Comparison of ENCODE assay signal across 1 cellular context in the genomic region with DNA sequence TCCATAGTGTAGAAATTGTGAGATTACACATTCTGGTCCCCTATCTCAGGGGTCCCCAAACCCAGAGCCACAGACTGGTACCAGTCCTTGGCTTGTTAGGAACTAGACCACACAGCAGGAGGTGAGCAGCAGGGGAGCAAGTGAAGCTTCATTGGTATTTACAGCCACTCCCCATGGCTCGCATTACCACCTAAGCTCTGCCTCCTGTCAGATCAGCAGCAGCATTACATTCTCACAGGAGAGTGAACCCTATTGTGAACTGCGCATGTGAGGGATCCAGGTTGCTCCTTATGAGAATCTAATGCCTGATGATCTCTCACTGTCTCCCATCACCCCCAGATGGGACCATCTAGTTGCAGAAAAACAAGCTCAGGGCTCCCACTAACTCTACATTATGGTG.
TF ChIP-seq lines count a peak whose summit lies in the region.

No MANE protein-coding gene starts in this region.

TF ChIP-seq in HCT116, 20 proteins besides CTCF, POLR2A, EP300 and RAD21:
- TF ChIP-seq, protein P1, sequence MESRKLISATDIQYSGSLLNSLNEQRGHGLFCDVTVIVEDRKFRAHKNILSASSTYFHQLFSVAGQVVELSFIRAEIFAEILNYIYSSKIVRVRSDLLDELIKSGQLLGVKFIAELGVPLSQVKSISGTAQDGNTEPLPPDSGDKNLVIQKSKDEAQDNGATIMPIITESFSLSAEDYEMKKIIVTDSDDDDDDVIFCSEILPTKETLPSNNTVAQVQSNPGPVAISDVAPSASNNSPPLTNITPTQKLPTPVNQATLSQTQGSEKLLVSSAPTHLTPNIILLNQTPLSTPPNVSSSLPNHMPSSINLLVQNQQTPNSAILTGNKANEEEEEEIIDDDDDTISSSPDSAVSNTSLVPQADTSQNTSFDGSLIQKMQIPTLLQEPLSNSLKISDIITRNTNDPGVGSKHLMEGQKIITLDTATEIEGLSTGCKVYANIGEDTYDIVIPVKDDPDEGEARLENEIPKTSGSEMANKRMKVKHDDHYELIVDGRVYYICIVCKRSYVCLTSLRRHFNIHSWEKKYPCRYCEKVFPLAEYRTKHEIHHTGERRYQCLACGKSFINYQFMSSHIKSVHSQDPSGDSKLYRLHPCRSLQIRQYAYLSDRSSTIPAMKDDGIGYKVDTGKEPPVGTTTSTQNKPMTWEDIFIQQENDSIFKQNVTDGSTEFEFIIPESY (IDR thresholded peaks at IDR 0.05; ENCODE audit: extremely low read depth, insufficient replicate concordance, low read length): no peak
- TF ChIP-seq, protein P2, sequence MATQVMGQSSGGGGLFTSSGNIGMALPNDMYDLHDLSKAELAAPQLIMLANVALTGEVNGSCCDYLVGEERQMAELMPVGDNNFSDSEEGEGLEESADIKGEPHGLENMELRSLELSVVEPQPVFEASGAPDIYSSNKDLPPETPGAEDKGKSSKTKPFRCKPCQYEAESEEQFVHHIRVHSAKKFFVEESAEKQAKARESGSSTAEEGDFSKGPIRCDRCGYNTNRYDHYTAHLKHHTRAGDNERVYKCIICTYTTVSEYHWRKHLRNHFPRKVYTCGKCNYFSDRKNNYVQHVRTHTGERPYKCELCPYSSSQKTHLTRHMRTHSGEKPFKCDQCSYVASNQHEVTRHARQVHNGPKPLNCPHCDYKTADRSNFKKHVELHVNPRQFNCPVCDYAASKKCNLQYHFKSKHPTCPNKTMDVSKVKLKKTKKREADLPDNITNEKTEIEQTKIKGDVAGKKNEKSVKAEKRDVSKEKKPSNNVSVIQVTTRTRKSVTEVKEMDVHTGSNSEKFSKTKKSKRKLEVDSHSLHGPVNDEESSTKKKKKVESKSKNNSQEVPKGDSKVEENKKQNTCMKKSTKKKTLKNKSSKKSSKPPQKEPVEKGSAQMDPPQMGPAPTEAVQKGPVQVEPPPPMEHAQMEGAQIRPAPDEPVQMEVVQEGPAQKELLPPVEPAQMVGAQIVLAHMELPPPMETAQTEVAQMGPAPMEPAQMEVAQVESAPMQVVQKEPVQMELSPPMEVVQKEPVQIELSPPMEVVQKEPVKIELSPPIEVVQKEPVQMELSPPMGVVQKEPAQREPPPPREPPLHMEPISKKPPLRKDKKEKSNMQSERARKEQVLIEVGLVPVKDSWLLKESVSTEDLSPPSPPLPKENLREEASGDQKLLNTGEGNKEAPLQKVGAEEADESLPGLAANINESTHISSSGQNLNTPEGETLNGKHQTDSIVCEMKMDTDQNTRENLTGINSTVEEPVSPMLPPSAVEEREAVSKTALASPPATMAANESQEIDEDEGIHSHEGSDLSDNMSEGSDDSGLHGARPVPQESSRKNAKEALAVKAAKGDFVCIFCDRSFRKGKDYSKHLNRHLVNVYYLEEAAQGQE (IDR thresholded peaks at IDR 0.05; ENCODE audit: low read depth): no peak
- TF ChIP-seq SIN3A (IDR thresholded peaks at IDR 0.05; ENCODE audit: low read depth) (no peak), YY1 (IDR thresholded peaks at IDR 0.05; ENCODE audit: extremely low read depth, insufficient replicate concordance, low read depth, low read length) (no peak), SRF (IDR thresholded peaks at IDR 0.05; ENCODE audit: low read depth) (no peak), CBX3 (IDR thresholded peaks at IDR 0.05; ENCODE audit: low read depth) (no peak), ELF1 (IDR thresholded peaks at IDR 0.05; ENCODE audit: borderline replicate concordance, low read depth) (no peak), ZFX (IDR thresholded peaks at IDR 0.05) (no peak), JUND (IDR thresholded peaks at IDR 0.05) (no peak), CEBPB (IDR thresholded peaks at IDR 0.05; ENCODE audit: low read depth) (no peak)
- TF ChIP-seq, protein P3, sequence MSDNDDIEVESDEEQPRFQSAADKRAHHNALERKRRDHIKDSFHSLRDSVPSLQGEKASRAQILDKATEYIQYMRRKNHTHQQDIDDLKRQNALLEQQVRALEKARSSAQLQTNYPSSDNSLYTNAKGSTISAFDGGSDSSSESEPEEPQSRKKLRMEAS (IDR thresholded peaks at IDR 0.05): no peak
